Comparison of ENCODE assay signal across 16 cellular contexts in the genomic region with DNA sequence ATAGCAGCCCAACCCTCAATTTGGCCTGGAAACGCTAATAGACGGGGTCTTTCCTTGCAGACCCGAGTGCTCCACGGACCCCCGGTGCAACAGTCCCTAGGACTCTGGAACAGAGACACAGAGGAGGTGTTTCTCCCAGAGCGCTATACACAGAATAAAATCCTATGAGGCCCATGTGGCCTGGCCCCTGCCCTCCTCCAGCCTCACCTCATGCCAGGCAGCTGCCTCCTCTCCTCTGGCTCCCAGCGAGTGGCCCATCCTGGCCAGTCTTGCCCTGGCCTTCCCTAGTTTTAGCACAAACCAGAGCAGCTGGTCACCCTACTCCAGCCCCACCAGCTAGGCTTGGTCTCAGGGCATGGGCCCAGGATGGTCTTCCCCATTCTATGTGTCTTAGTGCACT. TPM values are rescaled to one million over a fixed set of nuclear protein-coding genes. Genes with fewer than 3 reads are reported as not detected.
DNase-seq lines count a peak whose midpoint lies in the region; ATAC-seq and TF ChIP-seq lines count a peak whose summit lies in the region.
"Had no signal": no experiment of that assay in that cellular context is flagged by ENCODE, and none has a peak within 500 bp of the region (broad histone marks: within the 10 kb centered on the region; RNA-seq: fewer than 3 reads in every experiment).

No MANE protein-coding gene starts in this region.

- intact Hi-C loops in lower lobe of right lung (cut with DNase I) = no loop called here
- intact Hi-C loops in spleen (cut with DNase I; ENCODE audit: low total_unique reads) = no loop called here

- no peaks in the 10 kb centered on the region for H3K9me3 Mint-ChIP-seq in effector memory CD8-positive, alpha-beta T cell
- H3K9me3 Mint-ChIP-seq: CD4-positive, alpha-beta T cell; HFFc6; IgD-negative memory B cell had no signal

- 92 to 96% (median 95%) methylated on average over 6 to 7 of the region's 7 CpGs for WGBS in spleen, 5 donors

- no peaks in the 10 kb centered on the region for H3K27me3 ChIP-seq in lower lobe of right lung (ENCODE audit: low read depth)
- peaks cover 0 to 13% (median 0%) of the 10 kb centered on the region in 7 donors for H3K27me3 ChIP-seq in spleen (replicated peaks in 1 of 7)

- TF ChIP-seq CTCF in lower lobe of right lung (IDR thresholded peaks at IDR 0.05) (no peak), spleen (IDR thresholded peaks at IDR 0.05 in 8 of 11, conservative IDR thresholded peaks at IDR 0.05 in 3 of 11) (no peak)

- H3K27ac ChIP-seq in lower lobe of right lung (no peak overlapping the region), spleen (no peak overlapping the region)
- H3K27ac ChIP-seq: A549, C4-2B, GM23248 had no signal

- DNase-seq in effector memory CD8-positive, alpha-beta T cell = no peak
- DNase-seq in lower lobe of right lung = peak; percentile 24
- DNase-seq in spleen = peak; percentile 68
- no peak for DNase-seq in iPS-NIHi7 (ENCODE audit: extremely low spot score)
- DNase-seq in NCI-H146 treated with DMSO at 0.1 percent for 48 hours (lab: John Stamatoyannopoulos, UW; ENCODE audit: unreplicated experiment) = no peak
- DNase-seq: AML-193; Caco-2; CD4-positive, alpha-beta T cell; GM23248; HFFc6 had no signal

- no peak for TF ChIP-seq POLR2A in spleen (IDR thresholded peaks at IDR 0.05)

- H3K4me1 ChIP-seq in lower lobe of right lung (no peaks in the 10 kb centered on the region), spleen (peaks cover 9 to 59% (median 39%) of the 10 kb centered on the region in 6 donors)
- H3K4me1 ChIP-seq: A549, Caco-2 had no signal

- H3K9me3 ChIP-seq in lower lobe of right lung (no peaks in the 10 kb centered on the region), spleen (no peaks in the 10 kb centered on the region)
- H3K9me3 ChIP-seq: A549, Caco-2 had no signal

- peaks cover 5% of the 10 kb centered on the region for H3K36me3 Mint-ChIP-seq in effector memory CD8-positive, alpha-beta T cell (ENCODE audit: insufficient read depth)
- H3K36me3 Mint-ChIP-seq: IgD-negative memory B cell had no signal

- H3K4me3 Mint-ChIP-seq in effector memory CD8-positive, alpha-beta T cell = no peak overlapping the region
- H3K4me3 Mint-ChIP-seq: CD4-positive, alpha-beta T cell; HFFc6; IgD-negative memory B cell had no signal

- peaks cover 42% of the 10 kb centered on the region in 2 donors for H3K4me1 Mint-ChIP-seq in effector memory CD8-positive, alpha-beta T cell (ENCODE audit: low read depth in 2 of 2)
- H3K4me1 Mint-ChIP-seq: IgD-negative memory B cell had no signal

- no peaks in the 10 kb centered on the region for H3K27me3 Mint-ChIP-seq in effector memory CD8-positive, alpha-beta T cell
- H3K27me3 Mint-ChIP-seq: CD4-positive, alpha-beta T cell had no signal

- peak overlapping the region; percentile 31 to 97 for H3K27ac Mint-ChIP-seq in effector memory CD8-positive, alpha-beta T cell
- H3K27ac Mint-ChIP-seq: CD4-positive, alpha-beta T cell; HFFc6 had no signal

- ATAC-seq in effector memory CD8-positive, alpha-beta T cell (replicated peaks) = no peak
- ATAC-seq in lower lobe of right lung (no peak), HG02840 (IDR thresholded peaks at IDR 0.05; ENCODE audit: low FRiP score, unreplicated experiment) (no peak)
- ATAC-seq: A549, HCT116, HepG2 had no signal

- H3K4me3 ChIP-seq in lower lobe of right lung (no peak overlapping the region), spleen (no peak overlapping the region)
- H3K4me3 ChIP-seq: A549, GM23248 had no signal

- H3K36me3 ChIP-seq in lower lobe of right lung (no peaks in the 10 kb centered on the region), spleen (no peaks in the 10 kb centered on the region)

RNA-seq across cellular contexts. Expression of gene POP4, which starts 20.3 kb away (rescaled TPM):
- 44.4 TPM for total RNA-seq in lower lobe of right lung
- total RNA-seq in spleen = 10 to 100 TPM; 49.3 to 73.1 (median 60.7) TPM
- 10 to 100 TPM; 54.5 to 69.1 (median 68.8) TPM for polyA plus RNA-seq in spleen

RNA-seq across cellular contexts. Expression of gene PLEKHF1, which starts 38.9 kb away (rescaled TPM):
- total RNA-seq in lower lobe of right lung (15.5 TPM), spleen (10 to 100 TPM; 12.4 to 28.0 (median 18.5) TPM)
- polyA plus RNA-seq in spleen = 10 to 100 TPM in 2 of 3 donors, 1 to 10 TPM in 1; 9.7 to 18.6 (median 10.7) TPM

Comparison
In these comparisons a context has a peak if more than half of its experiments do, and no peak if none do; other contexts are left out.
1. DNase-seq: peak in lower lobe of right lung (single experiment) and spleen (single experiment); none in effector memory CD8-positive, alpha-beta T cell (0 of 3), iPS-NIHi7 (single experiment) and NCI-H146 treated with DMSO at 0.1 percent for 48 hours (single experiment).